21 cellular contexts compared by ENCODE assay signal in the genomic region with DNA sequence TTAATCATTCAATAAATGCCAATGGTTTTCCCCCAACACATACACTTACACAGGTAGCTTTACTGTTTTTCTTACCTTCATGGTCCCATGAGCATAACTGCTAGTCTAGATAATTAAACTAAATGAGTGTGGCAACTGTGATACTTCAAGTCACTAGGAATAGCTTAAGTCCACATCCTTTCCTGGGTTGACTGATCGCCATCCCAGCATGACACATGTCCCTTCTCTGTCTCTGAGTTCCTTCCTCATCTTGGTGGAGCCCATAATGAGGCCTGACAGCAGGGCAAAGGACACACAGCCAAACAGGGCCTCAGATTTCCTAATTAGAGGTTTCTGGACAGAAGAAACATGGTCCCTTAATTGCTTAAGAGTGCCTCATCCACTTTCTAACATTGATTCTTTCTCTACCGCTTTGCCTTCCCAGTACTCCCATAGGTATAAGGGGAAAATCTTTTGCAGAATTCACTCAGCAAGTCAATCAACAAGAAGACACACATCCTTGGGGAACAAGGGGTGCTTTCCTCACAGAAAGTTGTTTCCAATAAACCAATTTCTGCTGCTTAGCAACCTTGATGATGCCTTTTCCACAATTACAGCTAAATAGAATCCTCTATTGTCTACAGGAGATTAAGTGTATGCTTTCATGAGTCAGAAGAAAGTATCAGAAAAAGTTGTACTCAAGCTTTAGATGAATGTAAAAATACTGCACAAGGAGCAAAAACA.
"Had no signal": no experiment of that assay in that cellular context is flagged by ENCODE, and none has a peak within 500 bp of the region (broad histone marks: within the 10 kb centered on the region; RNA-seq: fewer than 3 reads in every experiment).

No MANE protein-coding gene starts in this region.

- H3K27me3 ChIP-seq: cardiac muscle cell, left lung, ovary, right lobe of liver, upper lobe of left lung had no signal

- H3K27me3 Mint-ChIP-seq: activated B cell treated with CpG ODN at 0.5 μM for 24 hours; activated naive CD8-positive, alpha-beta T cell had no signal

- H3K9me3 Mint-ChIP-seq: activated B cell treated with CpG ODN at 0.5 μM for 24 hours; activated CD4-positive, alpha-beta memory T cell treated with anti-CD3 and anti-CD28 coated beads, Interleukin-2, amount 10 ng/mL, durations not matched to agents 7 days and 5 days; dendritic cell treated with granulocyte-macrophage colony-stimulating factor and Interleukin-4, amounts not matched to agents 40 ng/mL and 50 ng/mL, for 4 days; naive B cell; neural crest cell; T-helper 2 cell treated with Interferon-gamma antibody and Interleukin-4, amounts not matched to agents 5 μg/mL and 100 μg/mL, for 36 hours had no signal

- H3K4me3 Mint-ChIP-seq: activated B cell treated with CpG ODN at 0.5 μM for 24 hours; activated CD4-positive, alpha-beta memory T cell treated with anti-CD3 and anti-CD28 coated beads, Interleukin-2, amount 10 ng/mL, durations not matched to agents 7 days and 5 days; activated CD8-positive, alpha-beta memory T cell treated with anti-CD3 and anti-CD28 coated beads, Interleukin-2, amount 10 ng/mL, durations not matched to agents 7 days and 5 days; activated naive CD8-positive, alpha-beta T cell; dendritic cell treated with granulocyte-macrophage colony-stimulating factor and Interleukin-4, amounts not matched to agents 40 ng/mL and 50 ng/mL, for 4 days; naive B cell; neural crest cell; T-helper 2 cell treated with Interferon-gamma antibody and Interleukin-4, amounts not matched to agents 5 μg/mL and 100 μg/mL, for 36 hours had no signal

- H3K36me3 Mint-ChIP-seq: activated CD8-positive, alpha-beta memory T cell treated with anti-CD3 and anti-CD28 coated beads, Interleukin-2, amount 10 ng/mL, durations not matched to agents 7 days and 5 days; activated naive CD8-positive, alpha-beta T cell; naive B cell had no signal

- H3K4me3 ChIP-seq: cardiac muscle cell, left lung, ovary, psoas muscle, right lobe of liver, thoracic aorta, upper lobe of left lung had no signal

- H3K27ac Mint-ChIP-seq: activated B cell treated with CpG ODN at 0.5 μM for 24 hours; activated CD4-positive, alpha-beta memory T cell treated with anti-CD3 and anti-CD28 coated beads, Interleukin-2, amount 10 ng/mL, durations not matched to agents 7 days and 5 days; activated CD8-positive, alpha-beta memory T cell treated with anti-CD3 and anti-CD28 coated beads, Interleukin-2, amount 10 ng/mL, durations not matched to agents 7 days and 5 days; activated naive CD8-positive, alpha-beta T cell; dendritic cell treated with granulocyte-macrophage colony-stimulating factor and Interleukin-4, amounts not matched to agents 40 ng/mL and 50 ng/mL, for 4 days; T-helper 2 cell treated with Interferon-gamma antibody and Interleukin-4, amounts not matched to agents 5 μg/mL and 100 μg/mL, for 36 hours had no signal

- H3K4me1 Mint-ChIP-seq: activated B cell treated with CpG ODN at 0.5 μM for 24 hours; activated CD4-positive, alpha-beta memory T cell treated with anti-CD3 and anti-CD28 coated beads, Interleukin-2, amount 10 ng/mL, durations not matched to agents 7 days and 5 days; activated CD8-positive, alpha-beta memory T cell treated with anti-CD3 and anti-CD28 coated beads, Interleukin-2, amount 10 ng/mL, durations not matched to agents 7 days and 5 days; naive B cell; neural crest cell had no signal

- H3K4me1 ChIP-seq: left lung, right lobe of liver had no signal

- H3K27ac ChIP-seq: cardiac muscle cell, left lung, ovary, psoas muscle, right lobe of liver, thoracic aorta, upper lobe of left lung had no signal

- ATAC-seq: activated CD8-positive, alpha-beta memory T cell treated with anti-CD3 and anti-CD28 coated beads, Interleukin-2, amount 10 ng/mL, durations not matched to agents 7 days and 5 days; left lung; psoas muscle; right lobe of liver had no signal

- H3K9me3 ChIP-seq: left lung, ovary, psoas muscle, right lobe of liver, thoracic aorta, upper lobe of left lung had no signal

- H3K36me3 ChIP-seq: cardiac muscle cell, left lung, ovary, right lobe of liver, thoracic aorta, upper lobe of left lung had no signal

- DNase-seq: activated B cell treated with CpG ODN at 0.5 μM for 24 hours; activated CD4-positive, alpha-beta memory T cell treated with anti-CD3 and anti-CD28 coated beads, Interleukin-2, amount 10 ng/mL, durations not matched to agents 7 days and 5 days; activated CD4-positive, alpha-beta T cell treated with anti-CD3 and anti-CD28 coated beads for 4 hours; activated CD8-positive, alpha-beta memory T cell treated with anti-CD3 and anti-CD28 coated beads, Interleukin-2, amount 10 ng/mL, durations not matched to agents 7 days and 5 days; amniotic stem cell; effector CD8-positive, alpha-beta T cell; islet precursor cell; left lung; naive B cell; ovary; psoas muscle; right lobe of liver; small intestine; stimulated activated CD4-positive, alpha-beta T cell treated with anti-CD3 and anti-CD28 coated beads, Interleukin-4, amount 100 ng/mL, for 1 hour; upper lobe of left lung had no signal
